ENCODE assay signal across 10 cellular contexts in the genomic region with DNA sequence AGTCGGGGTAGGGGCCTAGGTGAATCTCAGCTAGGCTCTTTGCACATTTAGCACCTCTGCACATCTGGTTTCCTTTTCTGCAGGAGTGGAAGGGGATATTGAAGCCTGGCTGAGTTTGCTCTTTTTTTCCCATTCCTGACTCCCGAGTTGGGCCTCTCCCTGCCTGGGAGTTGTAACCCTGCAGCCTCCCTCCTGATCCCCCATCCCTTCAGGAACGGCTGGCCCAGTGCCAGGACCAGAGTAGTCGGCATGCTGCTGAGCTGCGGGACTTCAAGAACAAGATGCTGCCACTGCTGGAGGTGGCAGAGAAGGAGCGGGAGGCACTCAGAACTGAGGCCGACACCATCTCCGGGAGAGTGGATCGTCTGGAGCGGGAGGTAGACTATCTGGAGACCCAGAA. TPM values are rescaled to one million over a fixed set of nuclear protein-coding genes. Genes with fewer than 3 reads are reported as not detected.
DNase-seq lines count a peak whose midpoint lies in the region; ATAC-seq and TF ChIP-seq lines count a peak whose summit lies in the region.
"Had no signal": no experiment of that assay in that cellular context is flagged by ENCODE, and none has a peak within 500 bp of the region (broad histone marks: within the 10 kb centered on the region; RNA-seq: fewer than 3 reads in every experiment).

No MANE protein-coding gene starts in this region.

- CTCF ChIA-PET in PC-9 (lab: Charles Lee) (no interaction called here), RWPE1 (lab: Yijun Ruan, JAX) (interaction anchor here (1.9 kb wide), 1 partner anchor 303 kb away, joined by 7 read pairs; no protein-coding TSS in a partner anchor)

- POLR2A ChIA-PET in PC-9 (lab: Charles Lee; ENCODE audit: unreplicated experiment) (no interaction called here), RWPE1 (lab: Yijun Ruan, JAX; ENCODE audit: low non-redundant PET) (no interaction called here)

- H3F3A ChIP-seq in PC-9 (ENCODE audit: insufficient read depth, low read depth) = peaks cover 15% of the 10 kb centered on the region

- peak overlapping the region in 3 of 11 experiments; percentile 23 to 63 (median 55); a peak in 4 of 22 replicates for H3K9ac ChIP-seq in BLaER1 treated with 17β-estradiol and CSF1 and Interleukin-3, amounts not matched to agents 10 nM and 100 nM

- ATAC-seq in gastroesophageal sphincter (no peak), GM21825 (IDR thresholded peaks at IDR 0.05; ENCODE audit: unreplicated experiment) (no peak)

- no peak overlapping the region for H3K4me3 Mint-ChIP-seq in progenitor cell of endocrine pancreas (ENCODE audit: low read depth)

- H3K79me2 ChIP-seq in PC-9 (ENCODE audit: low read depth) = peaks cover 8% of the 10 kb centered on the region

- peak overlapping the region in 8 of 11 experiments; percentile 91 to 99 (median 98); a peak in 17 of 22 replicates for H3K4me2 ChIP-seq in BLaER1 treated with 17β-estradiol and CSF1 and Interleukin-3, amounts not matched to agents 10 nM and 100 nM
- peak overlapping the region; percentile 71 for H3K4me2 ChIP-seq in PC-9

- H4K20me1 ChIP-seq in BLaER1 treated with 17β-estradiol and CSF1 and Interleukin-3, amounts not matched to agents 10 nM and 100 nM = peaks cover 0 to 20% (median 0%) of the 10 kb centered on the region in 11 experiments; a peak in 4 of 22 replicates
- H4K20me1 ChIP-seq in PC-9 (ENCODE audit: insufficient read depth) = no peaks in the 10 kb centered on the region

- BruUV-seq in PC-9 (replicated peaks; lab: Mats Ljungman, UMichigan) = TSS peak; percentile 13

- intact Hi-C loops in PC-9 (cut with micrococcal nuclease; ENCODE audit: unreplicated experiment) = no loop called here

- H3K4me3 ChIP-seq in BLaER1 treated with 17β-estradiol and CSF1 and Interleukin-3, amounts not matched to agents 10 nM and 100 nM = peak overlapping the region in 4 of 10 experiments; percentile 13 to 60 (median 42); a peak in 5 of 20 replicates
- H3K4me3 ChIP-seq in PC-9 (peak overlapping the region; percentile 45; the same call in 1 of the 2 replicates), gastroesophageal sphincter (peak overlapping the region; percentile 24 to 51)

- TF ChIP-seq EP300 in gastroesophageal sphincter (IDR thresholded peaks at IDR 0.05) = no peak

- DNase-seq in PC-9 = no peak
- no peak for DNase-seq in progenitor cell of endocrine pancreas (ENCODE audit: low spot score, unreplicated experiment)
- no peak for DNase-seq in DMS53 (lab: John Stamatoyannopoulos, UW)
- DNase-seq in NOMO-1 treated with dmso at 0.1 percent for 144 hours (lab: John Stamatoyannopoulos, UW; ENCODE audit: unreplicated experiment) = no peak
- no peak for DNase-seq in RWPE1 (ENCODE audit: low spot score)
- DNase-seq: activated gamma-delta T cell had no signal

- peaks cover 0 to 4% (median 2%) of the 10 kb centered on the region in 11 experiments; a peak in 8 of 22 replicates for H3K9me3 ChIP-seq in BLaER1 treated with 17β-estradiol and CSF1 and Interleukin-3, amounts not matched to agents 10 nM and 100 nM (replicated peaks in 1 of 11)
- H3K9me3 ChIP-seq in PC-9 (ENCODE audit: insufficient read depth, low read depth) = no peaks in the 10 kb centered on the region
- H3K9me3 ChIP-seq in gastroesophageal sphincter = no peaks in the 10 kb centered on the region

- no peaks in the 10 kb centered on the region for H3K9me2 ChIP-seq in PC-9 (ENCODE audit: insufficient read depth)

- peaks cover 24% of the 10 kb centered on the region for H3K4me1 Mint-ChIP-seq in progenitor cell of endocrine pancreas (ENCODE audit: low read depth)

- no peaks in the 10 kb centered on the region for H3K27me3 ChIP-seq in BLaER1 treated with 17β-estradiol and CSF1 and Interleukin-3, amounts not matched to agents 10 nM and 100 nM
- H3K27me3 ChIP-seq in PC-9 (ENCODE audit: insufficient read depth, low read depth) (no peaks in the 10 kb centered on the region), gastroesophageal sphincter (no peaks in the 10 kb centered on the region)

- TF ChIP-seq CTCF in PC-9 (conservative IDR thresholded peaks at IDR 0.05) (no peak), gastroesophageal sphincter (IDR thresholded peaks at IDR 0.05) (no peak), progenitor cell of endocrine pancreas (IDR thresholded peaks at IDR 0.05; ENCODE audit: unreplicated experiment) (no peak), RWPE1 (conservative IDR thresholded peaks at IDR 0.05; ENCODE audit: low read depth) (no peak)

- peak overlapping the region; percentile 64 for H3K27ac Mint-ChIP-seq in progenitor cell of endocrine pancreas

- 7 to 17% methylated on average over 1 to 2 of the region's 10 CpGs for WGBS in gastroesophageal sphincter (ENCODE audit: low coverage in 1 of 2), 2 donors

- H2AFZ ChIP-seq in PC-9 = peak overlapping the region; percentile 61; the same call in 1 of the 2 replicates

- no peaks in the 10 kb centered on the region for H3K9me3 Mint-ChIP-seq in progenitor cell of endocrine pancreas (ENCODE audit: low read depth)

- TF ChIP-seq POLR2A in gastroesophageal sphincter (IDR thresholded peaks at IDR 0.05) = no peak

- no peaks in the 10 kb centered on the region for H3K36me3 Mint-ChIP-seq in progenitor cell of endocrine pancreas (ENCODE audit: insufficient read depth)

- peaks cover 3% of the 10 kb centered on the region for H3K27me3 Mint-ChIP-seq in progenitor cell of endocrine pancreas

- H3K4me1 ChIP-seq in BLaER1 treated with 17β-estradiol and CSF1 and Interleukin-3, amounts not matched to agents 10 nM and 100 nM = peaks cover 79 to 100% (median 100%) of the 10 kb centered on the region in 10 experiments
- H3K4me1 ChIP-seq in PC-9 (replicated peaks; ENCODE audit: insufficient read depth) (peaks cover 16% of the 10 kb centered on the region), gastroesophageal sphincter (peaks cover 0 to 100% (median 44%) of the 10 kb centered on the region in 3 donors)

- H3K36me3 ChIP-seq in BLaER1 treated with 17β-estradiol and CSF1 and Interleukin-3, amounts not matched to agents 10 nM and 100 nM = peaks cover 0 to 10% (median 3%) of the 10 kb centered on the region in 11 experiments; a peak in 10 of 22 replicates
- H3K36me3 ChIP-seq in PC-9 (ENCODE audit: low read depth) = no peaks in the 10 kb centered on the region
- peaks cover 0 to 19% of the 10 kb centered on the region in 2 donors for H3K36me3 ChIP-seq in gastroesophageal sphincter

- H3K27ac ChIP-seq in BLaER1 treated with 17β-estradiol and CSF1 and Interleukin-3, amounts not matched to agents 10 nM and 100 nM = peak overlapping the region in 8 of 11 experiments; percentile 63 to 83 (median 68); a peak in 11 of 22 replicates
- H3K27ac ChIP-seq in PC-9 = no peak overlapping the region
- peak overlapping the region; percentile 65 to 85 (median 82) for H3K27ac ChIP-seq in gastroesophageal sphincter
- H3K27ac ChIP-seq in RWPE1 = no peak overlapping the region

RNA-seq across cellular contexts. Expression of gene OLFML3, which starts 0.8 kb away (rescaled TPM):
- total RNA-seq in PC-9 (2021) (0.45 and 0.52 TPM in 2 replicates), gastroesophageal sphincter (100 to 1,000 TPM in 1 of 4 donors, 10 to 100 TPM in 3; 62.4 to 155 (median 65.5) TPM), progenitor cell of endocrine pancreas (12.9 and 14.7 TPM in 2 replicates)
- total RNA-seq: SK-MEL-5 had no signal

RNA-seq across cellular contexts. Expression of gene HIPK1, which starts 51.0 kb away (rescaled TPM):
- total RNA-seq in PC-9 (2021) = 20.0 and 26.3 TPM in 2 replicates
- total RNA-seq in gastroesophageal sphincter = 10 to 100 TPM; 64.8 to 92.3 (median 76.9) TPM
- 52.4 and 54.2 TPM in 2 replicates for total RNA-seq in progenitor cell of endocrine pancreas

Comparison
In these comparisons a context has a peak if more than half of its experiments do, and no peak if none do; other contexts are left out.
1. H3K27ac ChIP-seq: peak in BLaER1 treated with 17β-estradiol and CSF1 and Interleukin-3, amounts not matched to agents 10 nM and 100 nM (8 of 11) and gastroesophageal sphincter (4 of 4); none in PC-9 (single experiment) and RWPE1 (single experiment).